ENCODE assay signal across 11 cellular contexts in the genomic region with DNA sequence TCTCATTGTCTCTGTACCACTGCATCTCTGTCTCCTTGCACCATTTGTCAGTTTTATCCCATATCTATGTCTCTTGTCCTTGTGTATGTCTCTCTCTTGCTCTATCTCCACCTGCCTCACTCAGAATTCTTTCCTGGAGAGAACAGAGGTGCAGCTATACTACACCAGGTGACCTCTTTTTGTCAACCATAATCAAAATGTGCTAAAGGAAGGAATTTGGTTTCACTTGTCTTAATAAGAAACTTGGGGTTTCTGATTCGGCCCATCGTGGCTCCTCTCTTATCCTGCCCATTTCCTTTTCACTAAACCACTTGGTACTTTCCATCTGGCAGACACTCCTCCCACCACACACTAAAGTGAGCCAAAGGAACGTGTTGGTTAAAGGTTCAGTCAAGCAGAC. TPM values are rescaled to one million over a fixed set of nuclear protein-coding genes. Genes with fewer than 3 reads are reported as not detected.
DNase-seq lines count a peak whose midpoint lies in the region; ATAC-seq and TF ChIP-seq lines count a peak whose summit lies in the region.
"Had no signal": no experiment of that assay in that cellular context is flagged by ENCODE, and none has a peak within 500 bp of the region (broad histone marks: within the 10 kb centered on the region; RNA-seq: fewer than 3 reads in every experiment).

No MANE protein-coding gene starts in this region.

- TF ChIP-seq CTCF in hepatocyte (IDR thresholded peaks at IDR 0.05; ENCODE audit: poor library complexity) (no peak), heart right ventricle (IDR thresholded peaks at IDR 0.05) (no peak)

- no peaks in the 10 kb centered on the region for H3K79me2 ChIP-seq in hepatocyte

- H3K4me2 ChIP-seq in hepatocyte = no peak overlapping the region

- H3K4me1 Mint-ChIP-seq in memory B cell = peaks cover 12% of the 10 kb centered on the region

- peak overlapping the region; percentile 2 for H3K27ac Mint-ChIP-seq in memory B cell

- H3K9me3 ChIP-seq in hepatocyte (ENCODE audit: low read depth) = no peaks in the 10 kb centered on the region
- H3K9me3 ChIP-seq in heart right ventricle = no peaks in the 10 kb centered on the region
- H3K9me3 ChIP-seq: SJCRH30 had no signal

- intact Hi-C loops in heart right ventricle (cut with DNase I) = no loop called here

- WGBS in hepatocyte (ENCODE audit: low lambda C conversion rate, missing lambda C conversion rate) = 91% methylated on average over 3 of the region's 3 CpGs
- 65 to 78% methylated on average over 3 of the region's 3 CpGs for WGBS in heart right ventricle, 2 donors

- H3K4me3 ChIP-seq in hepatocyte (no peak overlapping the region), heart right ventricle (no peak overlapping the region)
- H3K4me3 ChIP-seq: SJCRH30 had no signal

- no peaks in the 10 kb centered on the region for H3K9me3 Mint-ChIP-seq in memory B cell

- H3K4me1 ChIP-seq in hepatocyte (ENCODE audit: insufficient read depth) = no peaks in the 10 kb centered on the region
- peaks cover 0 to 35% (median 0%) of the 10 kb centered on the region in 9 donors for H3K4me1 ChIP-seq in heart right ventricle
- H3K4me1 ChIP-seq: SJCRH30 had no signal

- ATAC-seq in GM18868 (IDR thresholded peaks at IDR 0.05; ENCODE audit: unreplicated experiment) (peak; percentile 78), GM21423 (IDR thresholded peaks at IDR 0.05; ENCODE audit: unreplicated experiment) (peak; percentile 80), HG03342 (IDR thresholded peaks at IDR 0.05; ENCODE audit: unreplicated experiment) (peak; percentile 72), memory B cell (ENCODE audit: low read depth) (no peak), heart right ventricle (no peak)

- no peak overlapping the region for H3K27ac ChIP-seq in hepatocyte
- no peak overlapping the region for H3K27ac ChIP-seq in heart right ventricle
- H3K27ac ChIP-seq: SJCRH30 had no signal

- H2AFZ ChIP-seq in hepatocyte = no peak overlapping the region

- no peak overlapping the region for H3K4me3 Mint-ChIP-seq in memory B cell

- H3K36me3 Mint-ChIP-seq in memory B cell = peaks cover 8% of the 10 kb centered on the region

- H4K20me1 ChIP-seq in hepatocyte (ENCODE audit: insufficient read depth, poor library complexity, severe bottlenecking) = no peaks in the 10 kb centered on the region

- DNase-seq in memory B cell (ENCODE audit: low spot score in 2 of 2) (no peak), NCI-H2029 (lab: John Stamatoyannopoulos, UW) (no peak), hepatocyte (ENCODE audit: low spot score) (no peak), heart right ventricle (no peak)
- DNase-seq: activated CD8-positive, alpha-beta memory T cell treated with anti-CD3 and anti-CD28 coated beads, Interleukin-2, amount 50 U/mL, for 4 hours; NCI-H2081; SJCRH30 had no signal

- no peaks in the 10 kb centered on the region for H3K27me3 Mint-ChIP-seq in memory B cell

- no peaks in the 10 kb centered on the region for H3K9me2 ChIP-seq in hepatocyte (replicated peaks; ENCODE audit: insufficient read depth)

- H3K36me3 ChIP-seq in hepatocyte (replicated peaks; ENCODE audit: insufficient read depth, low read depth) = no peaks in the 10 kb centered on the region
- H3K36me3 ChIP-seq in heart right ventricle = peaks cover 0 to 44% (median 0%) of the 10 kb centered on the region in 9 donors
- H3K36me3 ChIP-seq: SJCRH30 had no signal

- H3K27me3 ChIP-seq in hepatocyte = no peaks in the 10 kb centered on the region
- no peaks in the 10 kb centered on the region for H3K27me3 ChIP-seq in heart right ventricle
- H3K27me3 ChIP-seq: SJCRH30 had no signal

RNA-seq across cellular contexts. Expression of a gene that starts 2.0 kb away (rescaled TPM):
- total RNA-seq in hepatocyte = not detected in 2 replicates
- not detected in 2 replicates for polyA plus RNA-seq in hepatocyte
- not detected for total RNA-seq in heart right ventricle
- polyA plus RNA-seq in heart right ventricle = not detected
- total RNA-seq: SJCRH30, subcutaneous adipose tissue had no signal

RNA-seq across cellular contexts. Expression of a gene that starts 4.3 kb away (rescaled TPM):
- not detected in 2 replicates for total RNA-seq in hepatocyte
- not detected in 2 replicates for polyA plus RNA-seq in hepatocyte
- total RNA-seq in heart right ventricle = not detected
- not detected for polyA plus RNA-seq in heart right ventricle
- total RNA-seq: SJCRH30, subcutaneous adipose tissue had no signal

RNA-seq across cellular contexts. Expression of a gene that starts 31.1 kb away (rescaled TPM):
- 27.7 and 30.2 TPM in 2 replicates for total RNA-seq in hepatocyte
- 31.5 and 42.2 TPM in 2 replicates for polyA plus RNA-seq in hepatocyte
- total RNA-seq in heart right ventricle = 10 to 100 TPM; 13.4 to 17.3 (median 14.3) TPM
- 10 to 100 TPM; 20.2 to 23.3 TPM for polyA plus RNA-seq in heart right ventricle

RNA-seq across cellular contexts. Expression of a gene that starts 33.2 kb away (rescaled TPM):
- total RNA-seq in hepatocyte (not detected in 2 replicates), heart right ventricle (not detected)
- polyA plus RNA-seq in hepatocyte (not detected in 2 replicates), heart right ventricle (not detected)
- total RNA-seq: SJCRH30 had no signal

RNA-seq across cellular contexts. Expression of a gene that starts 35.6 kb away (rescaled TPM):
- 0.17 and 0.52 TPM in 2 replicates for total RNA-seq in hepatocyte
- polyA plus RNA-seq in hepatocyte = 0.25 and 0.50 TPM in 2 replicates
- total RNA-seq in heart right ventricle = under 1 TPM in 1 of 10 donors, not detected in 9; 0.13 TPM
- under 1 TPM in 1 of 2 donors, not detected in 1; 0.01 TPM for polyA plus RNA-seq in heart right ventricle
- total RNA-seq: SJCRH30, subcutaneous adipose tissue had no signal

Comparison
In these comparisons a context has a peak if more than half of its experiments do, and no peak if none do; other contexts are left out.
1. ATAC-seq: peak in GM18868 (single experiment), GM21423 (single experiment) and HG03342 (single experiment); none in memory B cell (single experiment) and heart right ventricle (0 of 8).